ENCODE assay signal across 2 cellular contexts in the genomic region with DNA sequence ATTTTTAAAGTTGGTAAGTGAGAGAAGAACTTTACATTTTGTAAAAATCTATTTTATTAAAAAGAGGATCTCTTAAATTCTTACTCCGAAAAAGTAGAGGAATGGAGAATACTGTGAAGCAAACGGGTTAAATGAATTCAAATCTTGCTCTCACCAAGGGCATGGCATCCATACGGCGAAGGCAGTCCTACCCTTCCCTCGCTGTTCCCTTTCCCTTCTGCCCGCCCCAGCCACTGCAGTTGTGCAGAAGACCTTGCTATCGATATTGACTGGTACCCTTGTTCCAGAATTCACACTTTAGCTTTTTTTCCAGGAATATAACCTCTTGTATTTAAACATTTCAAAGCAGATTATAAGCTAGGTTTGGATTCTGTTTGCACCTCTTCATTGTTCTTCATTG.
A peak's percentile ranks its signal among the peaks of the same experiment; 100 is the strongest.
TF ChIP-seq lines count a peak whose summit lies in the region.

No MANE protein-coding gene starts in this region.

TF ChIP-seq in liver, 16 proteins besides CTCF, POLR2A, EP300 and RAD21:
- TF ChIP-seq, protein P1, sequence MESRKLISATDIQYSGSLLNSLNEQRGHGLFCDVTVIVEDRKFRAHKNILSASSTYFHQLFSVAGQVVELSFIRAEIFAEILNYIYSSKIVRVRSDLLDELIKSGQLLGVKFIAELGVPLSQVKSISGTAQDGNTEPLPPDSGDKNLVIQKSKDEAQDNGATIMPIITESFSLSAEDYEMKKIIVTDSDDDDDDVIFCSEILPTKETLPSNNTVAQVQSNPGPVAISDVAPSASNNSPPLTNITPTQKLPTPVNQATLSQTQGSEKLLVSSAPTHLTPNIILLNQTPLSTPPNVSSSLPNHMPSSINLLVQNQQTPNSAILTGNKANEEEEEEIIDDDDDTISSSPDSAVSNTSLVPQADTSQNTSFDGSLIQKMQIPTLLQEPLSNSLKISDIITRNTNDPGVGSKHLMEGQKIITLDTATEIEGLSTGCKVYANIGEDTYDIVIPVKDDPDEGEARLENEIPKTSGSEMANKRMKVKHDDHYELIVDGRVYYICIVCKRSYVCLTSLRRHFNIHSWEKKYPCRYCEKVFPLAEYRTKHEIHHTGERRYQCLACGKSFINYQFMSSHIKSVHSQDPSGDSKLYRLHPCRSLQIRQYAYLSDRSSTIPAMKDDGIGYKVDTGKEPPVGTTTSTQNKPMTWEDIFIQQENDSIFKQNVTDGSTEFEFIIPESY (IDR thresholded peaks at IDR 0.05) = no peak
- peak; percentile 5 for TF ChIP-seq YY1 (IDR thresholded peaks at IDR 0.05)

TF ChIP-seq in HepG2, 621 proteins besides CTCF, POLR2A, EP300 and RAD21 (continued from another document):
- TF ChIP-seq ZNF318 (CRISPR knock-in tag; IDR thresholded peaks at IDR 0.05) = no peak
- TF ChIP-seq GATAD2A (CRISPR knock-in tag; IDR thresholded peaks at IDR 0.05) = no peak
- TF ChIP-seq, protein P2, sequence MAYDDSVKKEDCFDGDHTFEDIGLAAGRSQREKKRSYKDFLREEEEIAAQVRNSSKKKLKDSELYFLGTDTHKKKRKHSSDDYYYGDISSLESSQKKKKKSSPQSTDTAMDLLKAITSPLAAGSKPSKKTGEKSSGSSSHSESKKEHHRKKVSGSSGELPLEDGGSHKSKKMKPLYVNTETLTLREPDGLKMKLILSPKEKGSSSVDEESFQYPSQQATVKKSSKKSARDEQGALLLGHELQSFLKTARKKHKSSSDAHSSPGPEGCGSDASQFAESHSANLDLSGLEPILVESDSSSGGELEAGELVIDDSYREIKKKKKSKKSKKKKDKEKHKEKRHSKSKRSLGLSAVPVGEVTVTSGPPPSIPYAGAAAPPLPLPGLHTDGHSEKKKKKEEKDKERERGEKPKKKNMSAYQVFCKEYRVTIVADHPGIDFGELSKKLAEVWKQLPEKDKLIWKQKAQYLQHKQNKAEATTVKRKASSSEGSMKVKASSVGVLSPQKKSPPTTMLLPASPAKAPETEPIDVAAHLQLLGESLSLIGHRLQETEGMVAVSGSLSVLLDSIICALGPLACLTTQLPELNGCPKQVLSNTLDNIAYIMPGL (CRISPR knock-in tag; IDR thresholded peaks at IDR 0.05; ENCODE audit: borderline replicate concordance in 1 of 2, low read depth in 1 of 2) = no peak
- TF ChIP-seq MTF2 (CRISPR knock-in tag; IDR thresholded peaks at IDR 0.05; ENCODE audit: borderline replicate concordance) = no peak
- TF ChIP-seq NAIF1 (CRISPR knock-in tag; IDR thresholded peaks at IDR 0.05; ENCODE audit: borderline replicate concordance) = no peak
- TF ChIP-seq, protein P3, sequence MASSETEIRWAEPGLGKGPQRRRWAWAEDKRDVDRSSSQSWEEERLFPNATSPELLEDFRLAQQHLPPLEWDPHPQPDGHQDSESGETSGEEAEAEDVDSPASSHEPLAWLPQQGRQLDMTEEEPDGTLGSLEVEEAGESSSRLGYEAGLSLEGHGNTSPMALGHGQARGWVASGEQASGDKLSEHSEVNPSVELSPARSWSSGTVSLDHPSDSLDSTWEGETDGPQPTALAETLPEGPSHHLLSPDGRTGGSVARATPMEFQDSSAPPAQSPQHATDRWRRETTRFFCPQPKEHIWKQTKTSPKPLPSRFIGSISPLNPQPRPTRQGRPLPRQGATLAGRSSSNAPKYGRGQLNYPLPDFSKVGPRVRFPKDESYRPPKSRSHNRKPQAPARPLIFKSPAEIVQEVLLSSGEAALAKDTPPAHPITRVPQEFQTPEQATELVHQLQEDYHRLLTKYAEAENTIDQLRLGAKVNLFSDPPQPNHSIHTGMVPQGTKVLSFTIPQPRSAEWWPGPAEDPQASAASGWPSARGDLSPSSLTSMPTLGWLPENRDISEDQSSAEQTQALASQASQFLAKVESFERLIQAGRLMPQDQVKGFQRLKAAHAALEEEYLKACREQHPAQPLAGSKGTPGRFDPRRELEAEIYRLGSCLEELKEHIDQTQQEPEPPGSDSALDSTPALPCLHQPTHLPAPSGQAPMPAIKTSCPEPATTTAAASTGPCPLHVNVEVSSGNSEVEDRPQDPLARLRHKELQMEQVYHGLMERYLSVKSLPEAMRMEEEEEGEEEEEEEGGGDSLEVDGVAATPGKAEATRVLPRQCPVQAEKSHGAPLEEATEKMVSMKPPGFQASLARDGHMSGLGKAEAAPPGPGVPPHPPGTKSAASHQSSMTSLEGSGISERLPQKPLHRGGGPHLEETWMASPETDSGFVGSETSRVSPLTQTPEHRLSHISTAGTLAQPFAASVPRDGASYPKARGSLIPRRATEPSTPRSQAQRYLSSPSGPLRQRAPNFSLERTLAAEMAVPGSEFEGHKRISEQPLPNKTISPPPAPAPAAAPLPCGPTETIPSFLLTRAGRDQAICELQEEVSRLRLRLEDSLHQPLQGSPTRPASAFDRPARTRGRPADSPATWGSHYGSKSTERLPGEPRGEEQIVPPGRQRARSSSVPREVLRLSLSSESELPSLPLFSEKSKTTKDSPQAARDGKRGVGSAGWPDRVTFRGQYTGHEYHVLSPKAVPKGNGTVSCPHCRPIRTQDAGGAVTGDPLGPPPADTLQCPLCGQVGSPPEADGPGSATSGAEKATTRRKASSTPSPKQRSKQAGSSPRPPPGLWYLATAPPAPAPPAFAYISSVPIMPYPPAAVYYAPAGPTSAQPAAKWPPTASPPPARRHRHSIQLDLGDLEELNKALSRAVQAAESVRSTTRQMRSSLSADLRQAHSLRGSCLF (CRISPR knock-in tag; IDR thresholded peaks at IDR 0.05; ENCODE audit: borderline replicate concordance) = no peak
- no peak for TF ChIP-seq ZNF431 (CRISPR knock-in tag; IDR thresholded peaks at IDR 0.05; ENCODE audit: borderline replicate concordance, low read depth)
- no peak for TF ChIP-seq PAWR (CRISPR knock-in tag; IDR thresholded peaks at IDR 0.05; ENCODE audit: borderline replicate concordance)
- TF ChIP-seq RXRB (CRISPR knock-in tag; IDR thresholded peaks at IDR 0.05; ENCODE audit: borderline replicate concordance) = no peak
- TF ChIP-seq, protein P4, sequence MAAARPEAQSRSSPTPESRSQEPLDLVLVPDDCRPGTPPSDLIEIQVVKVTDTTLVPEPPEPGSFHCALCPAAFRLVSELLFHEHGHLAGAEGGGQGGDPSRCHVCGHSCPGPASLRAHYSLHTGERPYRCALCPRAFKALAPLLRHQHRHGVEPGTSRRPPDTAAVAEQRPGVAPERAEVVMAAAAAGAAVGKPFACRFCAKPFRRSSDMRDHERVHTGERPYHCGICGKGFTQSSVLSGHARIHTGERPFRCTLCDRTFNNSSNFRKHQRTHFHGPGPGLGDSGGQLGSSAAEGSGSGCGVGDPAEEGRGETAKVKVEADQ (CRISPR knock-in tag; IDR thresholded peaks at IDR 0.05; ENCODE audit: borderline replicate concordance) = no peak
- TF ChIP-seq JUNB (CRISPR knock-in tag; IDR thresholded peaks at IDR 0.05; ENCODE audit: borderline replicate concordance) = no peak
- TF ChIP-seq MAF1 (CRISPR knock-in tag; IDR thresholded peaks at IDR 0.05; ENCODE audit: borderline replicate concordance) = no peak
